Comparison of ENCODE assay signal across 14 cellular contexts in genomic region chr13:77528834-77529500, GRCh38. TPM values are rescaled to one million over a fixed set of nuclear protein-coding genes. Genes with fewer than 3 reads are reported as not detected.
DNase-seq lines count a peak whose midpoint lies in the region; ATAC-seq and TF ChIP-seq lines count a peak whose summit lies in the region.
"Had no signal": no experiment of that assay in that cellular context is flagged by ENCODE, and none has a peak within 500 bp of the region (broad histone marks: within the 10 kb centered on the region; RNA-seq: fewer than 3 reads in every experiment).

No MANE protein-coding gene starts in this region.

- peak; percentile 93 for ATAC-seq in GM18868 (IDR thresholded peaks at IDR 0.05; ENCODE audit: unreplicated experiment)
- peak; percentile 83 for ATAC-seq in GM21390 (IDR thresholded peaks at IDR 0.05; ENCODE audit: unreplicated experiment)
- peak; percentile 81 for ATAC-seq in HG03045 (IDR thresholded peaks at IDR 0.05; ENCODE audit: unreplicated experiment)

- intact Hi-C loops in adrenal gland (cut with DNase I): no loop called here

- peaks cover 4 to 7% of the 10 kb centered on the region in 2 donors for H3K4me1 ChIP-seq in adrenal gland (replicated peaks in 1 of 2)
- H3K4me1 ChIP-seq: uterus had no signal

- no peaks in the 10 kb centered on the region for H3K27me3 ChIP-seq in adrenal gland
- H3K27me3 ChIP-seq: uterus had no signal

- no peak overlapping the region for H3K4me3 ChIP-seq in adrenal gland
- H3K4me3 ChIP-seq: uterus had no signal

- no peaks in the 10 kb centered on the region for H3K36me3 ChIP-seq in adrenal gland (replicated peaks in 1 of 2)
- H3K36me3 ChIP-seq: uterus had no signal

- no peak for TF ChIP-seq POLR2A in adrenal gland (IDR thresholded peaks at IDR 0.05)

- no peak overlapping the region for H3K27ac ChIP-seq in adrenal gland
- H3K27ac ChIP-seq: uterus had no signal

- no peaks in the 10 kb centered on the region for H3K9me3 ChIP-seq in adrenal gland (replicated peaks in 1 of 3)
- H3K9me3 ChIP-seq: uterus had no signal

- 48 to 55% (median 54%) methylated on average over 3 to 4 of the region's 4 CpGs for WGBS in adrenal gland, 4 donors

- peak in 6 of 7 donors; percentile 23 to 53 (median 42) for DNase-seq in adrenal gland
- no peak for DNase-seq in SHP77 treated with DMSO at 0.1 percent for 48 hours (lab: John Stamatoyannopoulos, UW)
- DNase-seq in stimulated activated CD8-positive, alpha-beta memory T cell treated with anti-CD3 and anti-CD28 coated beads, Interleukin-4, amount 100 ng/mL, for 48 hours: no peak
- no peak for DNase-seq in OCI-M2 (lab: John Stamatoyannopoulos, UW; ENCODE audit: unreplicated experiment)
- DNase-seq in amygdala (lab: John Stamatoyannopoulos, UW): no peak
- DNase-seq: activated naive CD8-positive, alpha-beta T cell treated with anti-CD3 and anti-CD28 coated beads, Interleukin-2, amount 10 ng/mL, durations not matched to agents 7 days and 5 days; effector CD8-positive, alpha-beta T cell; hippocampal formation; IMR-90; SIG-M5; uterus had no signal

- TF ChIP-seq CTCF in adrenal gland (IDR thresholded peaks at IDR 0.05): no peak

RNA-seq across cellular contexts. Expression of gene SCEL, which starts 6.5 kb away (rescaled TPM):
- under 1 TPM in 1 of 8 donors, not detected in 7; 0.07 TPM for total RNA-seq in adrenal gland
- under 1 TPM; 0.16 to 0.57 (median 0.31) TPM for polyA plus RNA-seq in adrenal gland
- total RNA-seq: activated naive CD8-positive, alpha-beta T cell treated with anti-CD3 and anti-CD28 coated beads, Interleukin-2, amount 10 ng/mL, durations not matched to agents 7 days and 5 days; IMR-90 had no signal
- polyA plus RNA-seq: IMR-90 had no signal

Comparison
In these comparisons a context has a peak if more than half of its experiments do, and no peak if none do; other contexts are left out.
1. DNase-seq: peak in adrenal gland (6 of 7); none in SHP77 treated with DMSO at 0.1 percent for 48 hours (single experiment), stimulated activated CD8-positive, alpha-beta memory T cell treated with anti-CD3 and anti-CD28 coated beads, Interleukin-4, amount 100 ng/mL, for 48 hours (single experiment), OCI-M2 (single experiment) and amygdala (0 of 56).
2. Peak in every context shown above with its lines, with median percentiles within 50 percentile points of each other: ATAC-seq.